In the genomic region with DNA sequence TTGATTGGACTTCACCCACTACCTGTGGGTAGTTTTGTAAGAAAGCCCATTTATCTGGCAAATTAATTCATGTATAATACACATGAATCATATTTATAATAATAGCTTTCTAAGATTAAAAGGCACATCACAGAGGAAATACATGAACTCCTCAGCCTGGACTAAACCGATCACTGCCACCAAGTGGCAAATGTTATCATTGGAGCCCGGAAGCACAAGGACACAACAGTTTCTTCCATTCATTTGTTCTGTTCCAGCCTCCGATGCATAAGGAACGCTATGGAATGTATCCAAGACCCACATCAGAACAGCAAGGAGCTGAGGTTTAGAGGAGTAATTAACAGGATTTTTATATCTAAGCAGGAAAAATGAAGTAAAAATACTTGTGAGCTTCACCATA, we compare ENCODE assay signal across 8 cellular contexts. TPM values are rescaled to one million over a fixed set of nuclear protein-coding genes. Genes with fewer than 3 reads are reported as not detected.
DNase-seq lines count a peak whose midpoint lies in the region; ATAC-seq and TF ChIP-seq lines count a peak whose summit lies in the region.

No MANE protein-coding gene starts in this region.

- H4K20me1 ChIP-seq in PC-9 (ENCODE audit: insufficient read depth) = no peaks in the 10 kb centered on the region

- no peak overlapping the region for H3K27ac Mint-ChIP-seq in effector memory CD8-positive, alpha-beta T cell

- H3K27me3 ChIP-seq in AG04450 (ENCODE audit: control insufficient read depth, insufficient read depth, low read length) (no peaks in the 10 kb centered on the region), PC-9 (ENCODE audit: insufficient read depth, low read depth) (no peaks in the 10 kb centered on the region)

- H3K27ac ChIP-seq in AG04450 (ENCODE audit: low read depth, low read length) (no peak overlapping the region), PC-9 (no peak overlapping the region)

- no peak overlapping the region for H3K4me3 Mint-ChIP-seq in effector memory CD8-positive, alpha-beta T cell

- no peaks in the 10 kb centered on the region for H3K9me3 ChIP-seq in AG04450 (ENCODE audit: control insufficient read depth, insufficient read depth, low read length)
- no peaks in the 10 kb centered on the region for H3K9me3 ChIP-seq in PC-9 (ENCODE audit: insufficient read depth, low read depth)

- CTCF ChIA-PET in AG04450 (lab: Charles Lee) (interaction anchor here (0.7 to 4.6 kb wide), 14 partner anchors 12 to 217 kb away, joined by 3 to 44 read pairs (median 4); no protein-coding TSS in a partner anchor), GM10248 (lab: Yijun Ruan, JAX) (interaction anchor here (0.8 to 1.9 kb wide), 3 partner anchors 11 to 217 kb away, joined by 3 to 9 read pairs (median 3); no protein-coding TSS in a partner anchor), PC-9 (lab: Charles Lee) (interaction anchor here (0.6 to 0.7 kb wide), 3 partner anchors 16 to 200 kb away, joined by 3 to 14 read pairs (median 3); no protein-coding TSS in a partner anchor)

- H3K4me1 Mint-ChIP-seq in effector memory CD8-positive, alpha-beta T cell (ENCODE audit: low read depth in 2 of 2) = peaks cover 0 to 3% of the 10 kb centered on the region in 2 donors

- DNase-seq in AG04450 (ENCODE audit: low read depth, low spot score) (no peak), GM10248 (ENCODE audit: extremely low spot score) (peak; percentile 33), PC-9 (no peak), fibroblast of pulmonary artery (ENCODE audit: low read depth) (peak; percentile 55), retinal pigment epithelial cell (ENCODE audit: low read depth) (no peak), activated T-cell treated with anti-CD3 and anti-CD28 coated beads for 4 hours (no peak)
- no peak for DNase-seq in effector memory CD8-positive, alpha-beta T cell

- no peaks in the 10 kb centered on the region for H3K9me2 ChIP-seq in PC-9 (ENCODE audit: insufficient read depth)

- H3F3A ChIP-seq in PC-9 (ENCODE audit: insufficient read depth, low read depth) = peaks cover 9% of the 10 kb centered on the region; the same call in 1 of the 2 replicates

- peaks cover 12% of the 10 kb centered on the region for H3K4me1 ChIP-seq in PC-9 (replicated peaks; ENCODE audit: insufficient read depth)

- POLR2A ChIA-PET in AG04450 (lab: Yijun Ruan, JAX) (no interaction called here), GM10248 (lab: Yijun Ruan, JAX) (no interaction called here), PC-9 (lab: Charles Lee; ENCODE audit: unreplicated experiment) (no interaction called here)

- no peak overlapping the region for H3K4me3 ChIP-seq in AG04450 (ENCODE audit: low read depth, low read length)
- no peak overlapping the region for H3K4me3 ChIP-seq in PC-9
- H3K4me3 ChIP-seq in fibroblast of pulmonary artery (replicated peaks; ENCODE audit: low read depth, low read length) = no peak overlapping the region
- H3K4me3 ChIP-seq in retinal pigment epithelial cell (ENCODE audit: low read length) = no peak overlapping the region

- no peaks in the 10 kb centered on the region for H3K36me3 Mint-ChIP-seq in effector memory CD8-positive, alpha-beta T cell (ENCODE audit: insufficient read depth)

- H2AFZ ChIP-seq in PC-9 = no peak overlapping the region

- peaks cover 14 to 16% of the 10 kb centered on the region in 2 donors for H3K27me3 Mint-ChIP-seq in effector memory CD8-positive, alpha-beta T cell

- intact Hi-C loops in PC-9 (cut with micrococcal nuclease; ENCODE audit: unreplicated experiment) = loop anchor here (10.0 kb wide), 2 partner anchors 216 to 586 kb away; no protein-coding TSS in a partner anchor

- ATAC-seq in HG02885 (IDR thresholded peaks at IDR 0.05; ENCODE audit: poor library complexity, unreplicated experiment) = peak; percentile 84
- ATAC-seq in effector memory CD8-positive, alpha-beta T cell (replicated peaks) = no peak

- no TSS peak for BruUV-seq in PC-9 (replicated peaks; lab: Mats Ljungman, UMichigan)

- no peaks in the 10 kb centered on the region for H3K9me3 Mint-ChIP-seq in effector memory CD8-positive, alpha-beta T cell

- no peak overlapping the region for H3K4me2 ChIP-seq in PC-9

- TF ChIP-seq CTCF in AG04450 (IDR thresholded peaks at IDR 0.05; ENCODE audit: low read depth, low read length) (peak; percentile 53), GM10248 (IDR thresholded peaks at IDR 0.05; ENCODE audit: control extremely low read depth, extremely low read depth, low read depth, missing control alignments) (peak; percentile 42), PC-9 (conservative IDR thresholded peaks at IDR 0.05) (peak; percentile 44; the same call in 1 of the 2 replicates), fibroblast of pulmonary artery (IDR thresholded peaks at IDR 0.05; ENCODE audit: low read length, missing control alignments) (peak; percentile 47), retinal pigment epithelial cell (conservative IDR thresholded peaks at IDR 0.05; ENCODE audit: low read depth, low read length) (peak; percentile 55)

- H3K79me2 ChIP-seq in PC-9 (ENCODE audit: low read depth) = no peaks in the 10 kb centered on the region

- H3K36me3 ChIP-seq in PC-9 (ENCODE audit: low read depth) = no peaks in the 10 kb centered on the region

RNA-seq across cellular contexts. Expression of gene IPCEF1, which starts 13.9 kb away (rescaled TPM):
- polyA plus RNA-seq in AG04450 (2011; rRNA removed) = 0.35 and 0.66 TPM in 2 replicates
- polyA minus RNA-seq in AG04450 (2011; rRNA and poly(A)+ RNA removed) = 0.41 and 0.56 TPM in 2 replicates
- total RNA-seq in PC-9 (2021) = 0.28 and 0.57 TPM in 2 replicates

Comparison
In these comparisons a context has a peak if more than half of its experiments do, and no peak if none do; other contexts are left out.
1. DNase-seq: peak in GM10248 (single experiment) and fibroblast of pulmonary artery (single experiment); none in AG04450 (single experiment), PC-9 (0 of 2), retinal pigment epithelial cell (single experiment), activated T-cell treated with anti-CD3 and anti-CD28 coated beads for 4 hours (single experiment) and effector memory CD8-positive, alpha-beta T cell (0 of 3).
2. Peak in every context shown above with its lines, with median percentiles within 50 percentile points of each other: CTCF ChIP-seq.